Comparison of ENCODE assay signal across 35 cellular contexts in genomic region chr1:77222496-77222895, GRCh38. TPM values are rescaled to one million over a fixed set of nuclear protein-coding genes. Genes with fewer than 3 reads are reported as not detected.
"Had no signal": no experiment of that assay in that cellular context is flagged by ENCODE, and none has a peak within 500 bp of the region (broad histone marks: within the 10 kb centered on the region; RNA-seq: fewer than 3 reads in every experiment).

No MANE protein-coding gene starts in this region.

- H3K27ac ChIP-seq: ascending aorta, cardiac muscle cell, PC-9, RWPE1 had no signal

- ATAC-seq: activated CD4-positive, alpha-beta T cell treated with anti-CD3 and anti-CD28 coated beads for 36 hours; activated CD4-positive, CD25-positive, alpha-beta regulatory T cell treated with anti-CD3 and anti-CD28 coated beads, Interleukin-2, amount 50 U/mL, for 24 hours; activated CD8-positive, alpha-beta T cell treated with anti-CD3 and anti-CD28 coated beads, Interleukin-2, amount 10 ng/mL, durations not matched to agents 7 days and 5 days; Right ventricle myocardium inferior had no signal

- H3K4me3 ChIP-seq: ascending aorta, cardiac muscle cell, PC-9 had no signal

- H2AFZ ChIP-seq: PC-9 had no signal

- H3K4me3 Mint-ChIP-seq: activated CD4-positive, alpha-beta T cell treated with anti-CD3 and anti-CD28 coated beads for 36 hours; activated CD4-positive, alpha-beta T cell treated with anti-CD3 and anti-CD28 coated beads, Interleukin-2, amount 10 ng/mL, durations not matched to agents 7 days and 5 days; activated CD8-positive, alpha-beta T cell treated with anti-CD3 and anti-CD28 coated beads, Interleukin-2, amount 10 ng/mL, durations not matched to agents 7 days and 5 days; activated naive CD4-positive, alpha-beta T cell treated with anti-CD3 and anti-CD28 coated beads, Interleukin-2, amount 50 U/mL, for 24 hours; activated naive CD8-positive, alpha-beta T cell treated with anti-CD3 and anti-CD28 coated beads, Interleukin-2, amount 10 ng/mL, durations not matched to agents 7 days and 5 days; activated T-cell treated with anti-CD3 and anti-CD28 coated beads, Interleukin-2, amount 50 U/mL, for 24 hours; central memory CD8-positive, alpha-beta T cell had no signal

- H3K27me3 Mint-ChIP-seq: activated CD4-positive, alpha-beta T cell treated with anti-CD3 and anti-CD28 coated beads for 36 hours; activated CD4-positive, alpha-beta T cell treated with anti-CD3 and anti-CD28 coated beads, Interleukin-2, amount 10 ng/mL, durations not matched to agents 7 days and 5 days; activated naive CD4-positive, alpha-beta T cell treated with anti-CD3 and anti-CD28 coated beads, Interleukin-2, amount 50 U/mL, for 24 hours; activated naive CD8-positive, alpha-beta T cell treated with anti-CD3 and anti-CD28 coated beads, Interleukin-2, amount 10 ng/mL, durations not matched to agents 7 days and 5 days; activated T-cell treated with anti-CD3 and anti-CD28 coated beads, Interleukin-2, amount 50 U/mL, for 24 hours; central memory CD8-positive, alpha-beta T cell had no signal

- H3K27ac Mint-ChIP-seq: activated CD4-positive, alpha-beta T cell treated with anti-CD3 and anti-CD28 coated beads for 36 hours; activated CD4-positive, alpha-beta T cell treated with anti-CD3 and anti-CD28 coated beads, Interleukin-2, amount 10 ng/mL, durations not matched to agents 7 days and 5 days; activated CD8-positive, alpha-beta T cell treated with anti-CD3 and anti-CD28 coated beads, Interleukin-2, amount 10 ng/mL, durations not matched to agents 7 days and 5 days; activated naive CD8-positive, alpha-beta T cell treated with anti-CD3 and anti-CD28 coated beads, Interleukin-2, amount 10 ng/mL, durations not matched to agents 7 days and 5 days; activated T-cell treated with anti-CD3 and anti-CD28 coated beads, Interleukin-2, amount 50 U/mL, for 24 hours; activated T-helper 2 cell treated with anti-CD3 and anti-CD28 coated beads, Interferon-gamma antibody, Interleukin-2, Interleukin-4, amounts not matched to agents 10 μg/mL and 5 μg/mL and 100 μg/mL, durations not matched to agents 14 hours and 24 hours and 36 hours had no signal

- FAIRE-seq: RCC 7860 had no signal

- H3K9me3 ChIP-seq: ascending aorta had no signal

- DNase-seq: activated CD4-positive, alpha-beta T cell treated with anti-CD3 and anti-CD28 coated beads for 36 hours; activated CD4-positive, alpha-beta T cell treated with anti-CD3 and anti-CD28 coated beads, Interleukin-2, amount 10 ng/mL, durations not matched to agents 7 days and 5 days; activated CD4-positive, alpha-beta T cell treated with anti-CD3 and anti-CD28 coated beads, Interleukin-2, amount 50 U/mL, for 48 hours; activated CD8-positive, alpha-beta T cell treated with anti-CD3 and anti-CD28 coated beads, Interleukin-2, amount 10 ng/mL, durations not matched to agents 7 days and 5 days; activated gamma-delta T cell; activated naive CD4-positive, alpha-beta T cell treated with Interleukin-2 at 50 U/mL for 16 hours; activated naive CD8-positive, alpha-beta T cell treated with anti-CD3 and anti-CD28 coated beads, Interleukin-2, amount 10 ng/mL, durations not matched to agents 7 days and 5 days; activated T-cell treated with anti-CD3 and anti-CD28 coated beads, Interleukin-2, amount 50 U/mL, for 24 hours; amygdala; NCI-H1092 treated with DMSO at 0.1 percent for 48 hours; NCI-H1417; NCI-H146; NCI-H187; NCI-H2029 treated with DMSO at 0.1 percent for 48 hours; NCI-H2107; NCI-H2171; NCI-H510A; NCI-H526; NCI-H748 treated with DMSO at 0.1 percent for 48 hours; NK-92 treated with Interleukin-12 subunit alpha and Interleukin-12 subunit beta, amount 100 ng/mL, for 24 hours; PC-9; SW 1271; T-helper 1 cell; T-helper 2 cell; T1000 had no signal

- H3K4me2 ChIP-seq: PC-9 had no signal

- H3K36me3 ChIP-seq: ascending aorta, cardiac muscle cell had no signal

- H3K27me3 ChIP-seq: ascending aorta, cardiac muscle cell had no signal

- H3K9me3 Mint-ChIP-seq: activated T-cell treated with anti-CD3 and anti-CD28 coated beads, Interleukin-2, amount 50 U/mL, for 24 hours; activated T-helper 2 cell treated with anti-CD3 and anti-CD28 coated beads, Interferon-gamma antibody, Interleukin-2, Interleukin-4, amounts not matched to agents 10 μg/mL and 5 μg/mL and 100 μg/mL, durations not matched to agents 14 hours and 24 hours and 36 hours; central memory CD8-positive, alpha-beta T cell had no signal

RNA-seq across cellular contexts. Expression of gene AK5, which starts 59.3 kb away (rescaled TPM):
- total RNA-seq: activated T-helper 2 cell treated with anti-CD3 and anti-CD28 coated beads, Interferon-gamma antibody, Interleukin-2, Interleukin-4, amounts not matched to agents 10 μg/mL and 5 μg/mL and 100 μg/mL, durations not matched to agents 14 hours and 24 hours and 36 hours; ascending aorta; OCI-LY7 had no signal
